Comparison of ENCODE assay signal across 30 cellular contexts in the genomic region with DNA sequence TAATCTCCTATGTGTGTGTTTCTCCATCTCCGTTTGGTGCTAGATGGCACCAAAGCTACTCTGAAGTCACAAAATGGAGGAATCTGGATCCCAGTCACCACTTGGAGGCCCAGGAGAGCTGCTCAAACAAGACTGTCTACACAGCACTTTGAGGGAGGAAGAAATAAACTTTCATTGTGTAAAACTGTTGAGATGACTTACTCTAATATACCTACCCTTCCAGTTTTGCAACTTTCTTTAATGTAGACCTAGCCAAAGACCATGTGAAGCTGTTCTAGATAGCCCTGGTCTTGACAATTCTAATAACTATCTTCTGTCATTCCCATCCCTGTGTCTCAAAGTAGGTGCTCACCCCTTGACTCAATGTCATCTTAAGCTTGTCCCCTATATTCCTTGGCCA.
"Had no signal": no experiment of that assay in that cellular context is flagged by ENCODE, and none has a peak within 500 bp of the region (broad histone marks: within the 10 kb centered on the region; RNA-seq: fewer than 3 reads in every experiment).

No MANE protein-coding gene starts in this region.

- H3K27me3 ChIP-seq: esophagus muscularis mucosa, foreskin keratinocyte, gastroesophageal sphincter, hepatocyte, left lung, right atrium auricular region, suprapubic skin, thyroid gland, upper lobe of left lung had no signal

- H3K4me1 Mint-ChIP-seq: naive thymus-derived CD8-positive, alpha-beta T cell; stimulated activated naive CD8-positive, alpha-beta T cell treated with anti-CD3 and anti-CD28 coated beads, Interleukin-15, amount 100 ng/mL, for 72 hours had no signal

- H3K9me3 Mint-ChIP-seq: effector memory CD8-positive, alpha-beta T cell; stimulated activated naive CD8-positive, alpha-beta T cell treated with anti-CD3 and anti-CD28 coated beads, Interleukin-15, amount 100 ng/mL, for 72 hours had no signal

- H3K9me3 ChIP-seq: esophagus muscularis mucosa, gastroesophageal sphincter, heart left ventricle, left lung, prostate gland, right atrium auricular region, suprapubic skin, thyroid gland, upper lobe of left lung had no signal

- H3K4me3 Mint-ChIP-seq: effector memory CD8-positive, alpha-beta T cell; naive thymus-derived CD8-positive, alpha-beta T cell; nephron progenitor cell; stimulated activated naive CD8-positive, alpha-beta T cell treated with anti-CD3 and anti-CD28 coated beads, Interleukin-15, amount 100 ng/mL, for 72 hours had no signal

- ATAC-seq: effector memory CD8-positive, alpha-beta T cell; foreskin keratinocyte; gastroesophageal sphincter; heart left ventricle; left lung; naive thymus-derived CD8-positive, alpha-beta T cell; sciatic nerve; stimulated activated naive CD8-positive, alpha-beta T cell treated with anti-CD3 and anti-CD28 coated beads, Interleukin-15, amount 100 ng/mL, for 72 hours had no signal

- DNase-seq: dermis blood vessel endothelial cell; effector memory CD8-positive, alpha-beta T cell; foreskin keratinocyte; heart left ventricle; kidney; left lung; mesendoderm; midbrain; naive thymus-derived CD8-positive, alpha-beta T cell; nephron progenitor cell; nucleus accumbens; stimulated activated CD4-positive, alpha-beta T cell treated with anti-CD3 and anti-CD28 coated beads, Interleukin-12 subunit alpha, Interleukin-12 subunit beta, amount 100 ng/mL, for 4 hours; stimulated activated CD4-positive, alpha-beta T cell treated with anti-CD3 and anti-CD28 coated beads, Interleukin-1b, Interleukin-23, amount 100 ng/mL, for 48 hours; stimulated activated CD4-positive, alpha-beta T cell treated with anti-CD3 and anti-CD28 coated beads, Interleukin-4, amount 100 ng/mL, for 1 hour; stimulated activated CD8-positive, alpha-beta memory T cell treated with anti-CD3 and anti-CD28 coated beads, Interleukin-4, amount 100 ng/mL, for 48 hours; stimulated activated naive CD4-positive, alpha-beta T cell; stimulated activated naive CD8-positive, alpha-beta T cell treated with anti-CD3 and anti-CD28 coated beads, Interleukin-15, amount 100 ng/mL, for 72 hours; thyroid gland; upper lobe of left lung had no signal

- H3K36me3 ChIP-seq: esophagus muscularis mucosa, gastroesophageal sphincter, heart left ventricle, left lung, prostate gland, right atrium auricular region, suprapubic skin, thyroid gland, upper lobe of left lung had no signal

- H3K27me3 Mint-ChIP-seq: stimulated activated naive CD8-positive, alpha-beta T cell treated with anti-CD3 and anti-CD28 coated beads, Interleukin-15, amount 100 ng/mL, for 72 hours had no signal

- FAIRE-seq: endometrium, kidney, urothelium cell line had no signal

- H3K4me1 ChIP-seq: esophagus muscularis mucosa, foreskin keratinocyte, gastroesophageal sphincter, heart left ventricle, left lung, prostate gland, right atrium auricular region, suprapubic skin, thyroid gland, upper lobe of left lung had no signal

- H3K27ac Mint-ChIP-seq: effector memory CD8-positive, alpha-beta T cell; naive thymus-derived CD8-positive, alpha-beta T cell; nephron progenitor cell; stimulated activated naive CD8-positive, alpha-beta T cell treated with anti-CD3 and anti-CD28 coated beads, Interleukin-15, amount 100 ng/mL, for 72 hours had no signal

- H3K4me3 ChIP-seq: coronary artery, esophagus muscularis mucosa, gastroesophageal sphincter, heart left ventricle, hepatocyte, left lung, prostate gland, right atrium auricular region, smooth muscle cell, suprapubic skin, thyroid gland, upper lobe of left lung had no signal
